ENCODE assay signal across 22 cellular contexts in genomic region chr22:26998134-26998533, GRCh38.
"Had no signal": no experiment of that assay in that cellular context is flagged by ENCODE, and none has a peak within 500 bp of the region (broad histone marks: within the 10 kb centered on the region; RNA-seq: fewer than 3 reads in every experiment).

No MANE protein-coding gene starts in this region.

- H3K27ac ChIP-seq: epithelial cell of prostate, esophagus squamous epithelium, heart left ventricle, neural progenitor cell, right lobe of liver, vagina had no signal

- H3K4me3 ChIP-seq: esophagus squamous epithelium, heart left ventricle, neural progenitor cell, right lobe of liver, skin epidermis, vagina had no signal

- H3K27me3 ChIP-seq: esophagus squamous epithelium, neural progenitor cell, right lobe of liver, vagina had no signal

- ATAC-seq: activated CD8-positive, alpha-beta T cell treated with anti-CD3 and anti-CD28 coated beads for 36 hours; activated T-cell treated with anti-CD3 and anti-CD28 coated beads, Interleukin-2, amount 50 U/mL, for 4 hours; activated T-helper 17 cell treated with anti-CD3 and anti-CD28 coated beads, Interleukin-2, amount 50 U/mL, for 72 hours; heart left ventricle; naive thymus-derived CD8-positive, alpha-beta T cell; right lobe of liver; stimulated activated effector memory CD8-positive, alpha-beta T cell treated with anti-CD3 and anti-CD28 coated beads, Interleukin-12 subunit alpha, Interleukin-12 subunit beta, amount 100 ng/mL, for 72 hours had no signal

- DNase-seq: activated CD4-positive, alpha-beta T cell treated with anti-CD3 and anti-CD28 coated beads, Interleukin-2, amount 10 ng/mL, durations not matched to agents 7 days and 5 days; activated CD4-positive, CD25-positive, alpha-beta regulatory T cell treated with anti-CD3 and anti-CD28 coated beads, Interleukin-2, amount 50 U/mL, for 72 hours; activated CD8-positive, alpha-beta T cell treated with anti-CD3 and anti-CD28 coated beads for 36 hours; activated T-cell treated with anti-CD3 and anti-CD28 coated beads, Interleukin-2, amount 50 U/mL, for 4 hours; dermis blood vessel endothelial cell; effector CD4-positive, alpha-beta T cell; esophagus squamous epithelium; heart left ventricle; hypothalamus; immature natural killer cell; kidney; naive thymus-derived CD8-positive, alpha-beta T cell; right lobe of liver; stimulated activated CD4-positive, alpha-beta T cell treated with anti-CD3 and anti-CD28 coated beads, Interleukin-4, amount 100 ng/mL, for 24 hours; substantia nigra; T-helper 2 cell had no signal

- H3K4me1 ChIP-seq: esophagus squamous epithelium, heart left ventricle, right lobe of liver, vagina had no signal

- H3K36me3 ChIP-seq: esophagus squamous epithelium, heart left ventricle, neural progenitor cell, right lobe of liver, vagina had no signal

- H3K9me3 ChIP-seq: esophagus squamous epithelium, heart left ventricle, right lobe of liver, vagina had no signal
